In the genomic region with DNA sequence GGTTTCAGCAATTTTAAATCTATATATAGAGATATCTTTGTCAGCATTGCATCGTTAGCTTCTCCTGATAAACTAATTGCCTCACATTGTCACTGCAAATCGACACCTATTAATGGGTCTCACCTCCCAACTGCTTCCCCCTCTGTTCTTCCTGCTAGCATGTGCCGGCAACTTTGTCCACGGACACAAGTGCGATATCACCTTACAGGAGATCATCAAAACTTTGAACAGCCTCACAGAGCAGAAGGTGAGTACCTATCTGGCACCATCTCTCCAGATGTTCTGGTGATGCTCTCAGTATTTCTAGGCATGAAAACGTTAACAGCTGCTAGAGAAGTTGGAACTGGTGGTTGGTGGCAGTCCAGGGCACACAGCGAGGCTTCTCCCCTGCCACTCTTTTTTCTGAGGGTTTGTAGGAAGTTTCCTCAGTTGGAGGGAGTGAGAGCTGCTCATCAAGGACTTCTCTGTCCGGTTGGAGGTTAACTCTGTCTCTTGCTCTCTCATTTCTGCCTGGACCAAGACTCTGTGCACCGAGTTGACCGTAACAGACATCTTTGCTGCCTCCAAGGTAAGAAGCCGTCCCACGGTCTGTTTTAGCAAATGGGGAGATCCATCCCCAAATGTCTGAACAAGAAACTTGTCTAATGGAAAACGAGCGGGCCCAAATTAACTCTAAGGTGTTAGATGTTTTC, we compare ENCODE assay signal across 9 cellular contexts. TPM values are rescaled to one million over a fixed set of nuclear protein-coding genes. Genes with fewer than 3 reads are reported as not detected.
DNase-seq lines count a peak whose midpoint lies in the region; ATAC-seq and TF ChIP-seq lines count a peak whose summit lies in the region.
"Had no signal": no experiment of that assay in that cellular context is flagged by ENCODE, and none has a peak within 500 bp of the region (broad histone marks: within the 10 kb centered on the region; RNA-seq: fewer than 3 reads in every experiment).

A gene (plus strand): TSS at position 51 of the 692 bp plus-strand sequence. CDS start 62 bp downstream, at position 113.

- no peaks in the 10 kb centered on the region for H3K27me3 Mint-ChIP-seq in central memory CD8-positive, alpha-beta T cell

- peak; percentile 35 for ATAC-seq in central memory CD8-positive, alpha-beta T cell (replicated peaks; ENCODE audit: extremely low read depth, poor library complexity, severe bottlenecking)
- no peak for ATAC-seq in HG03039 (IDR thresholded peaks at IDR 0.05; ENCODE audit: unreplicated experiment)
- ATAC-seq: gastrocnemius medialis had no signal

- peak within 1 kb of the TSS; percentile 37 for H3K4me3 ChIP-seq in MG63
- no peak within 1 kb of the TSS for H3K4me3 ChIP-seq in spleen
- H3K4me3 ChIP-seq: gastrocnemius medialis had no signal

- 82 to 89% (median 84%) methylated on average over 14 of the region's 14 CpGs for whole genome bisulfite sequencing in spleen, 5 donors

- TF ChIP-seq POLR2A in GM18526 (IDR thresholded peaks at IDR 0.05; ENCODE audit: extremely low read depth, insufficient read length) = peak; percentile 19
- no peak for TF ChIP-seq POLR2A in spleen (IDR thresholded peaks at IDR 0.05)

- H3K4me3 Mint-ChIP-seq in central memory CD8-positive, alpha-beta T cell = peak within 1 kb of the TSS; percentile 60

- H3K9me3 ChIP-seq in MG63 = no peaks in the 10 kb centered on the region; the same call in 1 of the 2 replicates
- H3K9me3 ChIP-seq in spleen = no peaks in the 10 kb centered on the region
- H3K9me3 ChIP-seq: gastrocnemius medialis had no signal

- H3K4me1 Mint-ChIP-seq in central memory CD8-positive, alpha-beta T cell = peaks cover 37% of the 10 kb centered on the region

- H3K36me3 ChIP-seq in MG63 = no peaks in the 10 kb centered on the region
- H3K36me3 ChIP-seq in spleen = no peaks in the 10 kb centered on the region
- H3K36me3 ChIP-seq: gastrocnemius medialis had no signal

- no peak for TF ChIP-seq CTCF in spleen (IDR thresholded peaks at IDR 0.05 in 8 of 11, conservative IDR thresholded peaks at IDR 0.05 in 3 of 11)

- peaks cover 0 to 27% (median 7%) of the 10 kb centered on the region in 6 donors for H3K4me1 ChIP-seq in spleen
- H3K4me1 ChIP-seq: gastrocnemius medialis had no signal

- H3K27me3 ChIP-seq in MG63 (no peaks in the 10 kb centered on the region), spleen (replicated peaks in 1 of 7) (no peaks in the 10 kb centered on the region)
- H3K27me3 ChIP-seq: gastrocnemius medialis had no signal

- intact Hi-C loops in spleen (cut with DNase I; ENCODE audit: low total_unique reads) = no loop called here

- DNase-seq in MG63 (no peak), spleen (no peak), NCI-H2196 (lab: John Stamatoyannopoulos, UW; ENCODE audit: unreplicated experiment) (no peak), 8988T (no peak)
- DNase-seq in central memory CD8-positive, alpha-beta T cell (ENCODE audit: low spot score in 2 of 2) = no peak
- DNase-seq: gastrocnemius medialis, substantia nigra had no signal

- H3K36me3 Mint-ChIP-seq in central memory CD8-positive, alpha-beta T cell (ENCODE audit: insufficient read depth) = peaks cover 2% of the 10 kb centered on the region

- H3K27ac Mint-ChIP-seq in central memory CD8-positive, alpha-beta T cell (ENCODE audit: low read depth) = peak within 1 kb of the TSS; percentile 6

- H3K9me3 Mint-ChIP-seq in central memory CD8-positive, alpha-beta T cell = no peaks in the 10 kb centered on the region

- H3K27ac ChIP-seq in spleen = peak within 1 kb of the TSS in 7 of 8 donors; percentile 3 to 66 (median 42)
- H3K27ac ChIP-seq: gastrocnemius medialis had no signal

RNA-seq across cellular contexts. Expression of the gene that starts here (rescaled TPM):
- total RNA-seq in MG63 (2014; rRNA removed; shearing (Covaris generic); ENCODE audit: low replicate concordance) = not detected in 2 replicates
- not detected for total RNA-seq in spleen
- polyA plus RNA-seq in spleen = not detected
- total RNA-seq: gastrocnemius medialis had no signal
